ENCODE assay signal across 1 cellular context in the genomic region with DNA sequence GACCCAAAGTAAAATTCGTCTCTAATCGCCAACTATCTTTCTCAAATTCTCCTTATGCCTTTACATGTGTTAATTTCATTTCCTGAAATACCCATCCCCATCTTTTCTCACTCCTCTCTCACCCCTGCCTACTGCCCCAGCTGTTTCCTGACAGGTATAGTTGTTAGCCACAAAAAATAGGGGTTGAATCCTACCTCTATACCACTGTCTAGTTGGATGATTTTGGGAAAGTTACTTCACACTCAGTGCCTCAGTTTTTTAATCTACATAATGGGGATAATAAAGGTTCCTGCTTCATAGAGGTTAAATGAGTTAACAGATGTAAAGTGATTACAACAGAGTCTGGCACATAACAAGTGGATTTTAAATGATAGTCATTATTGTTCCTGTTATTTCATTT.
A peak's percentile ranks its signal among the peaks of the same experiment; 100 is the strongest.
TF ChIP-seq lines count a peak whose summit lies in the region.

No MANE protein-coding gene starts in this region.

TF ChIP-seq in GM12878, 131 proteins besides CTCF, POLR2A, EP300 and RAD21 (continued from another document):
- no peak for TF ChIP-seq CREM (IDR thresholded peaks at IDR 0.05; ENCODE audit: low read depth)
- TF ChIP-seq TCF3 (IDR thresholded peaks at IDR 0.05; ENCODE audit: borderline replicate concordance, insufficient read depth, low read depth, low read length), result no peak
- TF ChIP-seq FOS (IDR thresholded peaks at IDR 0.05; ENCODE audit: borderline replicate concordance, extremely low read depth, insufficient read length), result no peak
- TF ChIP-seq, protein P1, sequence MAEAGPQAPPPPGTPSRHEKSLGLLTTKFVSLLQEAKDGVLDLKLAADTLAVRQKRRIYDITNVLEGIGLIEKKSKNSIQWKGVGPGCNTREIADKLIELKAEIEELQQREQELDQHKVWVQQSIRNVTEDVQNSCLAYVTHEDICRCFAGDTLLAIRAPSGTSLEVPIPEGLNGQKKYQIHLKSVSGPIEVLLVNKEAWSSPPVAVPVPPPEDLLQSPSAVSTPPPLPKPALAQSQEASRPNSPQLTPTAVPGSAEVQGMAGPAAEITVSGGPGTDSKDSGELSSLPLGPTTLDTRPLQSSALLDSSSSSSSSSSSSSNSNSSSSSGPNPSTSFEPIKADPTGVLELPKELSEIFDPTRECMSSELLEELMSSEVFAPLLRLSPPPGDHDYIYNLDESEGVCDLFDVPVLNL (IDR thresholded peaks at IDR 0.05; ENCODE audit: low read depth, low read length), result no peak
- TF ChIP-seq SMAD5 (IDR thresholded peaks at IDR 0.05; ENCODE audit: low read depth), result no peak
- no peak for TF ChIP-seq ATF7 (IDR thresholded peaks at IDR 0.05; ENCODE audit: low read depth)
- TF ChIP-seq BHLHE40 (IDR thresholded peaks at IDR 0.05; ENCODE audit: borderline replicate concordance in 1 of 2, low read depth in 2 of 2, low read length in 1 of 2), result no peak
- no peak for TF ChIP-seq MTA2 (IDR thresholded peaks at IDR 0.05; ENCODE audit: low read depth)
- TF ChIP-seq, protein P2, sequence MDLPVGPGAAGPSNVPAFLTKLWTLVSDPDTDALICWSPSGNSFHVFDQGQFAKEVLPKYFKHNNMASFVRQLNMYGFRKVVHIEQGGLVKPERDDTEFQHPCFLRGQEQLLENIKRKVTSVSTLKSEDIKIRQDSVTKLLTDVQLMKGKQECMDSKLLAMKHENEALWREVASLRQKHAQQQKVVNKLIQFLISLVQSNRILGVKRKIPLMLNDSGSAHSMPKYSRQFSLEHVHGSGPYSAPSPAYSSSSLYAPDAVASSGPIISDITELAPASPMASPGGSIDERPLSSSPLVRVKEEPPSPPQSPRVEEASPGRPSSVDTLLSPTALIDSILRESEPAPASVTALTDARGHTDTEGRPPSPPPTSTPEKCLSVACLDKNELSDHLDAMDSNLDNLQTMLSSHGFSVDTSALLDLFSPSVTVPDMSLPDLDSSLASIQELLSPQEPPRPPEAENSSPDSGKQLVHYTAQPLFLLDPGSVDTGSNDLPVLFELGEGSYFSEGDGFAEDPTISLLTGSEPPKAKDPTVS (IDR thresholded peaks at IDR 0.05; ENCODE audit: low read depth, low read length), result no peak
- TF ChIP-seq HDAC6 (IDR thresholded peaks at IDR 0.05; ENCODE audit: unreplicated experiment), result no peak
- TF ChIP-seq SREBF1 (IDR thresholded peaks at IDR 0.05; ENCODE audit: low read length), result no peak
- TF ChIP-seq BCL11A (IDR thresholded peaks at IDR 0.05; ENCODE audit: low read depth, low read length), result no peak
- no peak for TF ChIP-seq FOXK2 (IDR thresholded peaks at IDR 0.05)
- no peak for TF ChIP-seq NFXL1 (IDR thresholded peaks at IDR 0.05; ENCODE audit: borderline replicate concordance)
- peak; percentile 70; the same call in 1 of the 2 replicates for TF ChIP-seq ZNF217 (IDR thresholded peaks at IDR 0.05)
- TF ChIP-seq, protein P3, sequence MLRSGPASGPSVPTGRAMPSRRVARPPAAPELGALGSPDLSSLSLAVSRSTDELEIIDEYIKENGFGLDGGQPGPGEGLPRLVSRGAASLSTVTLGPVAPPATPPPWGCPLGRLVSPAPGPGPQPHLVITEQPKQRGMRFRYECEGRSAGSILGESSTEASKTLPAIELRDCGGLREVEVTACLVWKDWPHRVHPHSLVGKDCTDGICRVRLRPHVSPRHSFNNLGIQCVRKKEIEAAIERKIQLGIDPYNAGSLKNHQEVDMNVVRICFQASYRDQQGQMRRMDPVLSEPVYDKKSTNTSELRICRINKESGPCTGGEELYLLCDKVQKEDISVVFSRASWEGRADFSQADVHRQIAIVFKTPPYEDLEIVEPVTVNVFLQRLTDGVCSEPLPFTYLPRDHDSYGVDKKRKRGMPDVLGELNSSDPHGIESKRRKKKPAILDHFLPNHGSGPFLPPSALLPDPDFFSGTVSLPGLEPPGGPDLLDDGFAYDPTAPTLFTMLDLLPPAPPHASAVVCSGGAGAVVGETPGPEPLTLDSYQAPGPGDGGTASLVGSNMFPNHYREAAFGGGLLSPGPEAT (IDR thresholded peaks at IDR 0.05; ENCODE audit: low read depth), result 0 out of 2 replicates have a peak, but pooled peaks have one; percentile 48
- peak; percentile 37 to 42; a peak in 2 of 4 replicates for TF ChIP-seq IKZF2 (IDR thresholded peaks at IDR 0.05)
- TF ChIP-seq RFX5 (IDR thresholded peaks at IDR 0.05; ENCODE audit: low read depth, low read length), result no peak
- no peak for TF ChIP-seq MYC (IDR thresholded peaks at IDR 0.05; ENCODE audit: insufficient read depth, insufficient read length, insufficient replicate concordance, low read length, severe bottlenecking)
- TF ChIP-seq EED (IDR thresholded peaks at IDR 0.05; ENCODE audit: low read depth), result no peak
- TF ChIP-seq, protein P4, sequence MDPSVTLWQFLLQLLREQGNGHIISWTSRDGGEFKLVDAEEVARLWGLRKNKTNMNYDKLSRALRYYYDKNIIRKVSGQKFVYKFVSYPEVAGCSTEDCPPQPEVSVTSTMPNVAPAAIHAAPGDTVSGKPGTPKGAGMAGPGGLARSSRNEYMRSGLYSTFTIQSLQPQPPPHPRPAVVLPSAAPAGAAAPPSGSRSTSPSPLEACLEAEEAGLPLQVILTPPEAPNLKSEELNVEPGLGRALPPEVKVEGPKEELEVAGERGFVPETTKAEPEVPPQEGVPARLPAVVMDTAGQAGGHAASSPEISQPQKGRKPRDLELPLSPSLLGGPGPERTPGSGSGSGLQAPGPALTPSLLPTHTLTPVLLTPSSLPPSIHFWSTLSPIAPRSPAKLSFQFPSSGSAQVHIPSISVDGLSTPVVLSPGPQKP (IDR thresholded peaks at IDR 0.05; ENCODE audit: low read depth, low read length), result no peak
- TF ChIP-seq, protein P5, sequence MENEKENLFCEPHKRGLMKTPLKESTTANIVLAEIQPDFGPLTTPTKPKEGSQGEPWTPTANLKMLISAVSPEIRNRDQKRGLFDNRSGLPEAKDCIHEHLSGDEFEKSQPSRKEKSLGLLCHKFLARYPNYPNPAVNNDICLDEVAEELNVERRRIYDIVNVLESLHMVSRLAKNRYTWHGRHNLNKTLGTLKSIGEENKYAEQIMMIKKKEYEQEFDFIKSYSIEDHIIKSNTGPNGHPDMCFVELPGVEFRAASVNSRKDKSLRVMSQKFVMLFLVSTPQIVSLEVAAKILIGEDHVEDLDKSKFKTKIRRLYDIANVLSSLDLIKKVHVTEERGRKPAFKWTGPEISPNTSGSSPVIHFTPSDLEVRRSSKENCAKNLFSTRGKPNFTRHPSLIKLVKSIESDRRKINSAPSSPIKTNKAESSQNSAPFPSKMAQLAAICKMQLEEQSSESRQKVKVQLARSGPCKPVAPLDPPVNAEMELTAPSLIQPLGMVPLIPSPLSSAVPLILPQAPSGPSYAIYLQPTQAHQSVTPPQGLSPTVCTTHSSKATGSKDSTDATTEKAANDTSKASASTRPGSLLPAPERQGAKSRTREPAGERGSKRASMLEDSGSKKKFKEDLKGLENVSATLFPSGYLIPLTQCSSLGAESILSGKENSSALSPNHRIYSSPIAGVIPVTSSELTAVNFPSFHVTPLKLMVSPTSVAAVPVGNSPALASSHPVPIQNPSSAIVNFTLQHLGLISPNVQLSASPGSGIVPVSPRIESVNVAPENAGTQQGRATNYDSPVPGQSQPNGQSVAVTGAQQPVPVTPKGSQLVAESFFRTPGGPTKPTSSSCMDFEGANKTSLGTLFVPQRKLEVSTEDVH (IDR thresholded peaks at IDR 0.05; ENCODE audit: low read depth, partially characterized antibody), result no peak
- TF ChIP-seq CHD1 (IDR thresholded peaks at IDR 0.05; ENCODE audit: low read depth, low read length), result no peak
TF ChIP-seq in GM12878: peak in this region for 4.
